ENCODE assay signal across 17 cellular contexts in the genomic region with DNA sequence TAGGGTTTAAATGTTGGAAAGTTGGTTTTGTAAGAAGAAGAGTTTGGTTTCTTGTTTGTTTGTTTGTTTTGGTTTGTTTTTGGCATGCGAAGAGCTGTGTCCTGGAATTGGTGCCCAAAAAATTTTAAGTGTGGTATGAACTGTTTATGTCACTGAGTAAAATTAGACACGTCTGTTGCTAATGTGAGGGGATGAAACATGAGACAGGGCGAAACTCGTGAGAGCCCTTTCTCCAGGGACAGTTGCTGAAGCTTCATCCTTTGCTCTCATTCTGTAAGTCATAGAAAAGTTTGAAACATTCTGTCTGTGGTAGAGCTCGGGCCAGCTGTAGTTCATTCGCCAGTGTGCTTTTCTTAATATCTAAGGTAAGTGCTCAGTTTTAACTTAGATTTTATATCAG. TPM values are rescaled to one million over a fixed set of nuclear protein-coding genes. Genes with fewer than 3 reads are reported as not detected.
"Had no signal": no experiment of that assay in that cellular context is flagged by ENCODE, and none has a peak within 500 bp of the region (broad histone marks: within the 10 kb centered on the region; RNA-seq: fewer than 3 reads in every experiment).

Gene SGCG (plus strand): TSS at position 269 of the 400 bp plus-strand sequence. CDS start 22,716 bp downstream, outside the sequence.

- H3K4me3 ChIP-seq: left lung, right lobe of liver, testis, upper lobe of right lung had no signal

- H3K27ac ChIP-seq: left lung, neutrophil, right lobe of liver, testis, upper lobe of right lung had no signal

- ATAC-seq: activated CD8-positive, alpha-beta memory T cell treated with anti-CD3 and anti-CD28 coated beads, Interleukin-2, amount 10 ng/mL, durations not matched to agents 7 days and 5 days; activated naive CD4-positive, alpha-beta T cell treated with anti-CD3 and anti-CD28 coated beads, Interleukin-2, amount 50 U/mL, for 72 hours; left lung; right lobe of liver; T-cell; upper lobe of right lung had no signal

- H3K4me1 ChIP-seq: left lung, right lobe of liver, testis, upper lobe of right lung had no signal

- H3K36me3 ChIP-seq: left lung, neutrophil, right lobe of liver, upper lobe of right lung had no signal

- H3K27me3 ChIP-seq: left lung, right lobe of liver, testis, upper lobe of right lung had no signal

- DNase-seq: activated CD4-positive, alpha-beta T cell treated with anti-CD3 and anti-CD28 coated beads for 1 hour; activated CD4-positive, alpha-beta T cell treated with anti-CD3 and anti-CD28 coated beads, Interleukin-2, amount 50 U/mL, for 48 hours; activated CD8-positive, alpha-beta memory T cell treated with anti-CD3 and anti-CD28 coated beads, Interleukin-2, amount 10 ng/mL, durations not matched to agents 7 days and 5 days; activated effector memory CD4-positive, alpha-beta T cell treated with Interleukin-2 at 50 U/mL for 16 hours; activated T-cell treated with anti-CD3 and anti-CD28 coated beads, Interleukin-2, amount 50 U/mL, for 24 hours; amygdala; head of caudate nucleus; left lung; right lobe of liver; stimulated activated CD4-positive, alpha-beta T cell treated with anti-CD3 and anti-CD28 coated beads, Interleukin-4, amount 100 ng/mL, for 1 hour; T-cell; T1000; testis; upper lobe of right lung had no signal

- H3K9me3 ChIP-seq: left lung, neutrophil, right lobe of liver, testis, upper lobe of right lung had no signal

RNA-seq across cellular contexts. Expression of gene SGCG, which starts in this region (rescaled TPM):
- total RNA-seq: activated CD8-positive, alpha-beta memory T cell treated with anti-CD3 and anti-CD28 coated beads, Interleukin-2, amount 10 ng/mL, durations not matched to agents 7 days and 5 days; activated naive CD4-positive, alpha-beta T cell treated with anti-CD3 and anti-CD28 coated beads, Interleukin-2, amount 50 U/mL, for 72 hours; dermis microvascular lymphatic vessel endothelial cell; right lobe of liver; T-cell had no signal
